8 cellular contexts compared by ENCODE assay signal in genomic region chr2:234495801-234496441, GRCh38. TPM values are rescaled to one million over a fixed set of nuclear protein-coding genes. Genes with fewer than 3 reads are reported as not detected.
A peak's percentile ranks its signal among the peaks of the same experiment; 100 is the strongest.
DNase-seq lines count a peak whose midpoint lies in the region; FAIRE-seq and TF ChIP-seq lines count a peak whose summit lies in the region.

No MANE protein-coding gene starts in this region.

- 1 to 2% methylated on average over 47 to 49 of the region's 51 CpGs for WGBS in lower leg skin, 2 donors
- WGBS in thymus: 1% methylated on average over 51 of the region's 51 CpGs

- no peak for DNase-seq in AG04449 (ENCODE audit: low read depth, low spot score)
- no peak for DNase-seq in GM19239 (ENCODE audit: insufficient read length, low spot score)
- peak in 2 of 3 donors; percentile 36 to 68 for DNase-seq in Peyer's patch
- DNase-seq in central memory CD4-positive, alpha-beta T cell: peak; percentile 39
- peak; percentile 32 to 88 for DNase-seq in lower leg skin (ENCODE audit: low spot score in 2 of 2)
- DNase-seq in epidermal melanocyte (ENCODE audit: insufficient read length, low spot score): no peak
- DNase-seq in iPS-NIHi11 (ENCODE audit: low spot score): no peak

- H3K4me1 ChIP-seq in Peyer's patch (peaks cover 0 to 19% (median 5%) of the 10 kb centered on the region in 4 donors), thymus (ENCODE audit: control insufficient read depth, insufficient read depth, low read length) (peaks cover 12% of the 10 kb centered on the region)

- POLR2A ChIA-PET in AG04449 (lab: Yijun Ruan, JAX): interaction anchor here (0.7 to 1.9 kb wide), 12 partner anchors 44 to 361 kb away, joined by 3 to 7 read pairs (median 4); no protein-coding TSS in a partner anchor

- intact Hi-C loops in lower leg skin (cut with DNase I; ENCODE audit: low total_unique reads): loop anchor here (5.0 kb wide), 1 partner anchor 359 kb away; no protein-coding TSS in a partner anchor

- CTCF ChIA-PET in AG04449 (lab: Yijun Ruan, JAX): interaction anchor here (0.9 to 3.4 kb wide), 9 partner anchors 49 to 621 kb away, joined by 3 to 23 read pairs (median 4); no protein-coding TSS in a partner anchor

- no peaks in the 10 kb centered on the region for H3K36me3 ChIP-seq in Peyer's patch
- no peaks in the 10 kb centered on the region for H3K36me3 ChIP-seq in thymus (ENCODE audit: control insufficient read depth, insufficient read depth)

- TF ChIP-seq POLR2A in Peyer's patch (IDR thresholded peaks at IDR 0.05): no peak
- no peak for TF ChIP-seq POLR2A in lower leg skin (IDR thresholded peaks at IDR 0.05)

- peak overlapping the region; percentile 84 to 94 (median 88) for H3K27ac ChIP-seq in Peyer's patch
- H3K27ac ChIP-seq in thymus (ENCODE audit: low read depth): peak overlapping the region; percentile 95

- TF ChIP-seq CTCF in AG04449 (IDR thresholded peaks at IDR 0.05; ENCODE audit: insufficient read depth, low read length, missing control alignments): no peak
- no peak for TF ChIP-seq CTCF in Peyer's patch (IDR thresholded peaks at IDR 0.05)
- no peak for TF ChIP-seq CTCF in lower leg skin (IDR thresholded peaks at IDR 0.05)

- H3K9me3 ChIP-seq in Peyer's patch (no peaks in the 10 kb centered on the region), thymus (ENCODE audit: control insufficient read depth) (no peaks in the 10 kb centered on the region)

- no peaks in the 10 kb centered on the region for H3K27me3 ChIP-seq in Peyer's patch
- no peaks in the 10 kb centered on the region for H3K27me3 ChIP-seq in thymus (ENCODE audit: control insufficient read depth, insufficient read depth)

- H3K4me3 ChIP-seq in AG04449 (ENCODE audit: low read depth, low read length): peak overlapping the region; percentile 98
- peak overlapping the region; percentile 69 to 90 (median 76) for H3K4me3 ChIP-seq in Peyer's patch
- peak overlapping the region; percentile 49 for H3K4me3 ChIP-seq in lower leg skin (ENCODE audit: low read depth, poor library complexity, severe bottlenecking)
- peak overlapping the region; percentile 92 for H3K4me3 ChIP-seq in thymus (ENCODE audit: low read length)

- peak; percentile 49 for FAIRE-seq in GM19239 (lab: Jason Lieb, UNC)

RNA-seq across cellular contexts. Expression of gene ARL4C, which starts 1.0 kb away (rescaled TPM):
- total RNA-seq in Peyer's patch: 10 to 100 TPM in 1 of 4 donors, 1 to 10 TPM in 3; 4.5 to 23.9 (median 5.9) TPM
- total RNA-seq in lower leg skin: 10 to 100 TPM; 20.5 to 62.7 (median 47.0) TPM
- polyA plus RNA-seq in thymus: 59.9 TPM

Comparison
In these comparisons a context has a peak if more than half of its experiments do, and no peak if none do; other contexts are left out.
1. DNase-seq: peak in Peyer's patch (2 of 3), central memory CD4-positive, alpha-beta T cell (single experiment) and lower leg skin (2 of 2); none in AG04449 (single experiment), GM19239 (single experiment), epidermal melanocyte (single experiment) and iPS-NIHi11 (single experiment).
2. Peak in every context shown above with its lines, with median percentiles within 50 percentile points of each other: H3K4me3 ChIP-seq.